Comparison of ENCODE assay signal across 12 cellular contexts in genomic region chr19:6239401-6239844, GRCh38. TPM values are rescaled to one million over a fixed set of nuclear protein-coding genes. Genes with fewer than 3 reads are reported as not detected.
DNase-seq lines count a peak whose midpoint lies in the region; ATAC-seq, FAIRE-seq and TF ChIP-seq lines count a peak whose summit lies in the region.
"Had no signal": no experiment of that assay in that cellular context is flagged by ENCODE, and none has a peak within 500 bp of the region (broad histone marks: within the 10 kb centered on the region; RNA-seq: fewer than 3 reads in every experiment).

No MANE protein-coding gene starts in this region.

- H3K9me3 ChIP-seq in osteoblast (ENCODE audit: low read depth, low read length): no peaks in the 10 kb centered on the region
- no peaks in the 10 kb centered on the region for H3K9me3 ChIP-seq in testis

- 82 to 84% methylated on average over 11 of the region's 11 CpGs for WGBS in testis, 2 donors

- no peak for FAIRE-seq in RCC 7860 (lab: Jason Lieb, UNC)

- H3K27ac ChIP-seq in osteoblast (ENCODE audit: low read depth, low read length): peak overlapping the region; percentile 74
- H3K27ac ChIP-seq in testis: no peak overlapping the region
- H3K27ac ChIP-seq: WERI-Rb-1 had no signal

- H3K79me2 ChIP-seq in osteoblast (ENCODE audit: insufficient read depth, low read length): peaks cover 95% of the 10 kb centered on the region

- intact Hi-C loops in testis (cut with DNase I; ENCODE audit: low total_unique reads): no loop called here

- peak overlapping the region; percentile 34 for H3K4me3 Mint-ChIP-seq in endothelial cell (ENCODE audit: unreplicated experiment)

- no peaks in the 10 kb centered on the region for H3K9me3 Mint-ChIP-seq in endothelial cell (ENCODE audit: unreplicated experiment)
- H3K9me3 Mint-ChIP-seq: naive thymus-derived CD4-positive, alpha-beta T cell had no signal

- no peak for ATAC-seq in HG02610 (IDR thresholded peaks at IDR 0.05; ENCODE audit: unreplicated experiment)
- ATAC-seq: naive thymus-derived CD4-positive, alpha-beta T cell had no signal

- peaks cover 8% of the 10 kb centered on the region for H3K27me3 Mint-ChIP-seq in endothelial cell (ENCODE audit: unreplicated experiment)
- H3K27me3 Mint-ChIP-seq: naive thymus-derived CD4-positive, alpha-beta T cell had no signal

- H3K4me3 ChIP-seq in osteoblast (ENCODE audit: insufficient read depth, low read length) (no peak overlapping the region), testis (no peak overlapping the region)

- peaks cover 31% of the 10 kb centered on the region for H3K4me1 Mint-ChIP-seq in endothelial cell (ENCODE audit: unreplicated experiment)

- peak overlapping the region; percentile 16 for H3K4me2 ChIP-seq in osteoblast (ENCODE audit: insufficient read depth, low read length)

- peaks cover 79% of the 10 kb centered on the region for H4K20me1 ChIP-seq in osteoblast (ENCODE audit: insufficient read depth, low read length)

- H3K27me3 ChIP-seq in osteoblast (ENCODE audit: insufficient read depth, low read length) (no peaks in the 10 kb centered on the region), testis (no peaks in the 10 kb centered on the region)

- H3K4me1 ChIP-seq in osteoblast (ENCODE audit: insufficient read depth, low read length) (peaks cover 20% of the 10 kb centered on the region), testis (peaks cover 20% of the 10 kb centered on the region)

- no peak for TF ChIP-seq CTCF in endothelial cell (IDR thresholded peaks at IDR 0.05; ENCODE audit: unreplicated experiment)
- TF ChIP-seq CTCF in osteoblast (IDR thresholded peaks at IDR 0.05; ENCODE audit: extremely low read depth, low read depth, low read length): no peak
- TF ChIP-seq CTCF in testis (IDR thresholded peaks at IDR 0.05): no peak

- peaks cover 15% of the 10 kb centered on the region for H3K36me3 Mint-ChIP-seq in endothelial cell (ENCODE audit: low read depth, unreplicated experiment)

- no peak overlapping the region for H2AFZ ChIP-seq in osteoblast (ENCODE audit: low read length)

- TF ChIP-seq POLR2A in testis (IDR thresholded peaks at IDR 0.05): no peak

- H3K36me3 ChIP-seq in osteoblast (ENCODE audit: insufficient read depth, low read length): peaks cover 4% of the 10 kb centered on the region
- H3K36me3 ChIP-seq in testis (ENCODE audit: low read depth, missing control alignments): no peaks in the 10 kb centered on the region

- peak overlapping the region; percentile 55 for H3K27ac Mint-ChIP-seq in endothelial cell (ENCODE audit: unreplicated experiment)

- DNase-seq in AG20443 (ENCODE audit: low spot score) (peak; percentile 77), endothelial cell (ENCODE audit: low spot score) (no peak), osteoblast (ENCODE audit: insufficient read length, low spot score, missing footprints) (peak; percentile 88), RCC 7860 (ENCODE audit: low spot score) (no peak), testis (no peak), NCI-H1417 (lab: John Stamatoyannopoulos, UW) (no peak)
- DNase-seq: effector memory CD4-positive, alpha-beta T cell; naive thymus-derived CD4-positive, alpha-beta T cell; NCI-H510A treated with DMSO at 0.1 percent for 48 hours; WERI-Rb-1 had no signal

TF ChIP-seq in PFSK-1, 5 proteins besides CTCF, POLR2A, EP300 and RAD21:
- TF ChIP-seq TAF1 (IDR thresholded peaks at IDR 0.05; ENCODE audit: borderline replicate concordance, insufficient read depth, low read length) (no peak), FOXP2 (optimal IDR thresholded peaks at IDR 0.05; ENCODE audit: borderline replicate concordance, extremely low read depth, extremely low read length, insufficient read depth) (peak; percentile 67)

RNA-seq across cellular contexts. Expression of gene MLLT1, which starts 40.4 kb away (rescaled TPM):
- 68.6 TPM for polyA plus RNA-seq in PFSK-1 (2012; ENCODE audit: insufficient read length, low read depth)
- 59.2 TPM for total RNA-seq in endothelial cell (ENCODE audit: unreplicated experiment)
- 14.7 and 15.9 TPM in 2 replicates for total RNA-seq in osteoblast
- 10 to 100 TPM; 17.3 to 22.4 TPM for total RNA-seq in testis
- polyA plus RNA-seq in testis (ENCODE audit: insufficient read depth, low read depth, low replicate concordance): 32.0 TPM

Comparison
In these comparisons a context has a peak if more than half of its experiments do, and no peak if none do; other contexts are left out.
1. DNase-seq: peak in AG20443 (single experiment) and osteoblast (single experiment); none in endothelial cell (single experiment), RCC 7860 (single experiment), testis (single experiment) and NCI-H1417 (0 of 3).